8 cellular contexts compared by ENCODE assay signal in genomic region chr9:124869986-124870560, GRCh38. TPM values are rescaled to one million over a fixed set of nuclear protein-coding genes. Genes with fewer than 3 reads are reported as not detected.
DNase-seq lines count a peak whose midpoint lies in the region; ATAC-seq and TF ChIP-seq lines count a peak whose summit lies in the region.

No MANE protein-coding gene starts in this region.

- H4K20me1 ChIP-seq in neural cell (ENCODE audit: insufficient read depth), result no peaks in the 10 kb centered on the region

- peak overlapping the region; percentile 95 for H3K4me2 ChIP-seq in neural cell (ENCODE audit: low read length)

- H3K27ac ChIP-seq in neural cell (ENCODE audit: low read length), result peak overlapping the region; percentile 97
- H3K27ac ChIP-seq in subcutaneous abdominal adipose tissue (ENCODE audit: low read depth, low read length), result peak overlapping the region; percentile 97

- peak overlapping the region; percentile 88 for H3K4me3 Mint-ChIP-seq in activated CD4-positive, alpha-beta memory T cell treated with anti-CD3 and anti-CD28 coated beads, Interleukin-2, amount 10 ng/mL, durations not matched to agents 7 days and 5 days

- H3K9me3 ChIP-seq in endocrine pancreas (ENCODE audit: control insufficient read depth, low read length) (no peaks in the 10 kb centered on the region), neural cell (ENCODE audit: low read length) (no peaks in the 10 kb centered on the region), subcutaneous abdominal adipose tissue (ENCODE audit: control insufficient read depth in 5 of 5, low read length in 5 of 5) (no peaks in the 10 kb centered on the region)

- H3K9me3 Mint-ChIP-seq in activated CD4-positive, alpha-beta memory T cell treated with anti-CD3 and anti-CD28 coated beads, Interleukin-2, amount 10 ng/mL, durations not matched to agents 7 days and 5 days, result no peaks in the 10 kb centered on the region

- CTCF ChIA-PET in activated CD4-positive, alpha-beta memory T cell treated with anti-CD3 and anti-CD28 coated beads, Interleukin-2, amount 10 ng/mL, durations not matched to agents 7 days and 5 days (lab: Charles Lee), result interaction anchor here (1.0 to 1.9 kb wide), 5 partner anchors 9 to 97 kb away, joined by 3 to 16 read pairs (median 9); partner anchors contain the start of genes GOLGA1 and WDR38

- no peak overlapping the region for H2AFZ ChIP-seq in neural cell (ENCODE audit: low read depth, low read length)

- no peak for TF ChIP-seq RAD21 in neural cell (conservative IDR thresholded peaks at IDR 0.05)

- TF ChIP-seq CTCF in LNCaP clone FGC (IDR thresholded peaks at IDR 0.05; ENCODE audit: control insufficient read depth, extremely low read depth, insufficient read depth) (no peak), neural cell (IDR thresholded peaks at IDR 0.05; ENCODE audit: poor library complexity, severe bottlenecking) (no peak)

- TF ChIP-seq EP300 in neural cell (conservative IDR thresholded peaks at IDR 0.05; ENCODE audit: poor library complexity, severe bottlenecking), result no peak

- H3K36me3 Mint-ChIP-seq in activated CD4-positive, alpha-beta memory T cell treated with anti-CD3 and anti-CD28 coated beads, Interleukin-2, amount 10 ng/mL, durations not matched to agents 7 days and 5 days (ENCODE audit: low read depth), result peaks cover 53% of the 10 kb centered on the region

- peak; percentile 35 for ATAC-seq in GM21528 (IDR thresholded peaks at IDR 0.05; ENCODE audit: low FRiP score, unreplicated experiment)

- H3K27ac Mint-ChIP-seq in activated CD4-positive, alpha-beta memory T cell treated with anti-CD3 and anti-CD28 coated beads, Interleukin-2, amount 10 ng/mL, durations not matched to agents 7 days and 5 days, result peak overlapping the region; percentile 100

- H3K4me1 Mint-ChIP-seq in activated CD4-positive, alpha-beta memory T cell treated with anti-CD3 and anti-CD28 coated beads, Interleukin-2, amount 10 ng/mL, durations not matched to agents 7 days and 5 days, result peaks cover 60% of the 10 kb centered on the region

- POLR2A ChIA-PET in activated CD4-positive, alpha-beta memory T cell treated with anti-CD3 and anti-CD28 coated beads, Interleukin-2, amount 10 ng/mL, durations not matched to agents 7 days and 5 days (lab: Charles Lee), result interaction anchor here (0.7 to 7.9 kb wide), 24 partner anchors 9 to 371 kb away, joined by 3 to 210 read pairs (median 5); partner anchors contain the start of genes ARPC5L, GOLGA1, HSPA5 and NR6A1

- DNase-seq in EH (ENCODE audit: low read depth), result peak; percentile 49
- DNase-seq in LNCaP clone FGC (ENCODE audit: low read depth), result no peak
- DNase-seq in activated CD4-positive, alpha-beta memory T cell treated with anti-CD3 and anti-CD28 coated beads, Interleukin-2, amount 10 ng/mL, durations not matched to agents 7 days and 5 days, result peak; percentile 90
- no peak for DNase-seq in H4 (ENCODE audit: low spot score)

- H3K27me3 ChIP-seq in endocrine pancreas (ENCODE audit: control insufficient read depth, insufficient read depth, low read length) (no peaks in the 10 kb centered on the region), neural cell (ENCODE audit: insufficient read depth, low read depth, low read length) (no peaks in the 10 kb centered on the region), subcutaneous abdominal adipose tissue (ENCODE audit: control insufficient read depth in 5 of 5, insufficient read depth in 4 of 5, low read length in 5 of 5) (no peaks in the 10 kb centered on the region)

- H3K36me3 ChIP-seq in endocrine pancreas (ENCODE audit: control insufficient read depth, insufficient read depth, low read length) (peaks cover under 1% of the 10 kb centered on the region), neural cell (ENCODE audit: insufficient read depth, low read length) (no peaks in the 10 kb centered on the region), subcutaneous abdominal adipose tissue (ENCODE audit: control insufficient read depth in 5 of 5, insufficient read depth in 5 of 5, low read length in 5 of 5) (peaks cover 0 to 20% (median 13%) of the 10 kb centered on the region in 5 donors)

- no peaks in the 10 kb centered on the region for H3F3A ChIP-seq in neural cell (ENCODE audit: insufficient read depth, low read length, poor library complexity, severe bottlenecking)

- H3K4me3 ChIP-seq in LNCaP clone FGC (ENCODE audit: low read depth, low read length) (peak overlapping the region; percentile 97), endocrine pancreas (ENCODE audit: control insufficient read depth, insufficient read depth, low read length) (peak overlapping the region; percentile 65), neural cell (ENCODE audit: low read length) (peak overlapping the region; percentile 99), subcutaneous abdominal adipose tissue (ENCODE audit: low read depth in 1 of 5, low read length in 5 of 5) (peak overlapping the region; percentile 78 to 93 (median 91))

- H3K4me1 ChIP-seq in endocrine pancreas (ENCODE audit: control insufficient read depth, insufficient read depth, low read length) (peaks cover 5% of the 10 kb centered on the region), subcutaneous abdominal adipose tissue (ENCODE audit: control insufficient read depth in 5 of 5, insufficient read depth in 5 of 5, low read length in 5 of 5) (peaks cover 10 to 53% (median 40%) of the 10 kb centered on the region in 5 donors)

- H3K9ac ChIP-seq in endocrine pancreas (ENCODE audit: control insufficient read depth, insufficient read depth, low read length), result peak overlapping the region; percentile 85
- H3K9ac ChIP-seq in neural cell (ENCODE audit: low read length), result peak overlapping the region; percentile 98
- peak overlapping the region; percentile 89 to 98 (median 97) for H3K9ac ChIP-seq in subcutaneous abdominal adipose tissue (ENCODE audit: low read length in 5 of 5)

- no peaks in the 10 kb centered on the region for H3K27me3 Mint-ChIP-seq in activated CD4-positive, alpha-beta memory T cell treated with anti-CD3 and anti-CD28 coated beads, Interleukin-2, amount 10 ng/mL, durations not matched to agents 7 days and 5 days

- H3K79me2 ChIP-seq in neural cell (replicated peaks; ENCODE audit: insufficient read depth, low read length), result peaks cover 29% of the 10 kb centered on the region

- H3K9me2 ChIP-seq in neural cell (ENCODE audit: insufficient read depth, low read length), result no peaks in the 10 kb centered on the region

TF ChIP-seq in neural cell, 6 proteins besides CTCF, POLR2A, EP300 and RAD21:
- TF ChIP-seq POLR2AphosphoS5 (IDR thresholded peaks at IDR 0.05), result no peak
- TF ChIP-seq EZH2 (IDR thresholded peaks at IDR 0.05; ENCODE audit: borderline replicate concordance, insufficient read depth, low read length, poor library complexity, severe bottlenecking), result no peak
- no peak for TF ChIP-seq REST (IDR thresholded peaks at IDR 0.05; ENCODE audit: borderline replicate concordance)
- no peak for TF ChIP-seq TAF1 (IDR thresholded peaks at IDR 0.05; ENCODE audit: low read depth)
- no peak for TF ChIP-seq MXI1 (conservative IDR thresholded peaks at IDR 0.05; ENCODE audit: poor library complexity, severe bottlenecking)
- TF ChIP-seq SMC3 (conservative IDR thresholded peaks at IDR 0.05; ENCODE audit: poor library complexity), result no peak

RNA-seq across cellular contexts. Expression of gene ARPC5L, which starts 8.1 kb away (rescaled TPM):
- 10 to 100 TPM; 76.6 to 79.4 TPM for total RNA-seq in activated CD4-positive, alpha-beta memory T cell treated with anti-CD3 and anti-CD28 coated beads, Interleukin-2, amount 10 ng/mL, durations not matched to agents 7 days and 5 days
- polyA plus RNA-seq in neural cell, result 35.4 and 46.5 TPM in 2 replicates
- polyA minus RNA-seq in neural cell, result 18.3 and 23.0 TPM in 2 replicates
- total RNA-seq in H4 (2014; rRNA removed; shearing (Covaris generic)), result 22.1 and 35.7 TPM in 2 replicates

RNA-seq across cellular contexts. Expression of gene RPL35, which starts 8.3 kb away (rescaled TPM):
- 1,000 to 10,000 TPM; 1,297 to 1,317 TPM for total RNA-seq in activated CD4-positive, alpha-beta memory T cell treated with anti-CD3 and anti-CD28 coated beads, Interleukin-2, amount 10 ng/mL, durations not matched to agents 7 days and 5 days
- polyA plus RNA-seq in neural cell, result 1,777 and 2,116 TPM in 2 replicates
- 464 and 511 TPM in 2 replicates for polyA minus RNA-seq in neural cell
- 2,412 and 2,808 TPM in 2 replicates for total RNA-seq in H4 (2014; rRNA removed; shearing (Covaris generic))

RNA-seq across cellular contexts. Expression of gene WDR38, which starts 16.8 kb away (rescaled TPM):
- not detected for total RNA-seq in activated CD4-positive, alpha-beta memory T cell treated with anti-CD3 and anti-CD28 coated beads, Interleukin-2, amount 10 ng/mL, durations not matched to agents 7 days and 5 days
- not detected in 2 replicates for polyA plus RNA-seq in neural cell
- not detected in 2 replicates for polyA minus RNA-seq in neural cell
- not detected in 2 replicates for total RNA-seq in H4 (2014; rRNA removed; shearing (Covaris generic))

Comparison
In these comparisons a context has a peak if more than half of its experiments do, and no peak if none do; other contexts are left out.
1. DNase-seq: peak in EH (single experiment) and activated CD4-positive, alpha-beta memory T cell treated with anti-CD3 and anti-CD28 coated beads, Interleukin-2, amount 10 ng/mL, durations not matched to agents 7 days and 5 days (single experiment); none in LNCaP clone FGC (single experiment) and H4 (single experiment).
2. Peak in every context shown above with its lines, with median percentiles within 50 percentile points of each other: H3K4me3 ChIP-seq and H3K9ac ChIP-seq.